In genomic region chr1:2496087-2496622, GRCh38 we compare ENCODE assay signal across 1 cellular context.
A peak's percentile ranks its signal among the peaks of the same experiment; 100 is the strongest.
TF ChIP-seq lines count a peak whose summit lies in the region.

No MANE protein-coding gene starts in this region.

TF ChIP-seq in HepG2, 621 proteins besides CTCF, POLR2A, EP300 and RAD21 (continued from another document and continues in another):
- TF ChIP-seq ZBTB49 (CRISPR knock-in tag; IDR thresholded peaks at IDR 0.05; ENCODE audit: borderline replicate concordance) (no peak), ZNF652 (CRISPR knock-in tag; IDR thresholded peaks at IDR 0.05; ENCODE audit: borderline replicate concordance, low read depth) (no peak), U2AF1 (optimal IDR thresholded peaks at IDR 0.05; ENCODE audit: low read depth, low read length) (no peak), ZNF670 (CRISPR knock-in tag; IDR thresholded peaks at IDR 0.05; ENCODE audit: borderline replicate concordance) (no peak), FOXK2 (IDR thresholded peaks at IDR 0.05) (no peak), ZSCAN25 (CRISPR knock-in tag; IDR thresholded peaks at IDR 0.05) (no peak), LRRFIP1 (CRISPR knock-in tag; conservative IDR thresholded peaks at IDR 0.05) (no peak), MEIS2 (CRISPR knock-in tag; IDR thresholded peaks at IDR 0.05) (0 out of 2 replicates have a peak, but pooled peaks have one; percentile 55), YY1 (IDR thresholded peaks at IDR 0.05; ENCODE audit: insufficient read depth, insufficient replicate concordance, low read depth, low read length) (no peak), SRSF9 (IDR thresholded peaks at IDR 0.05; ENCODE audit: borderline replicate concordance, insufficient read depth, low read depth, low read length, poor library complexity, severe bottlenecking) (no peak), ZNF10 (CRISPR knock-in tag; IDR thresholded peaks at IDR 0.05; ENCODE audit: borderline replicate concordance, low read depth) (no peak), GPBP1L1 (CRISPR knock-in tag; IDR thresholded peaks at IDR 0.05) (no peak), ZNF446 (CRISPR knock-in tag; IDR thresholded peaks at IDR 0.05) (no peak), ZNF772 (CRISPR knock-in tag; IDR thresholded peaks at IDR 0.05) (0 out of 2 replicates have a peak, but pooled peaks have one; percentile 25), BATF2 (CRISPR knock-in tag; IDR thresholded peaks at IDR 0.05) (no peak), NKX3-1 (CRISPR knock-in tag; IDR thresholded peaks at IDR 0.05) (no peak), ZBTB38 (CRISPR knock-in tag; IDR thresholded peaks at IDR 0.05) (peak; percentile 55; the same call in 1 of the 2 replicates), GMEB2 (CRISPR knock-in tag; IDR thresholded peaks at IDR 0.05; ENCODE audit: low read depth) (no peak), ZNF296 (CRISPR knock-in tag; conservative IDR thresholded peaks at IDR 0.05) (no peak), ZNF512 (CRISPR knock-in tag; IDR thresholded peaks at IDR 0.05) (no peak), ZFP36 (IDR thresholded peaks at IDR 0.05; ENCODE audit: borderline replicate concordance, low read depth, low read length, partially characterized antibody) (no peak), HNRNPL (IDR thresholded peaks at IDR 0.05; ENCODE audit: low read depth, low read length) (peak; percentile 82; the same call in 1 of the 2 replicates), ZMYM4 (CRISPR knock-in tag; IDR thresholded peaks at IDR 0.05) (no peak), ZBTB3 (CRISPR knock-in tag; IDR thresholded peaks at IDR 0.05; ENCODE audit: borderline replicate concordance, low read depth) (no peak), ZNF121 (CRISPR knock-in tag; IDR thresholded peaks at IDR 0.05) (no peak), PITX1 (CRISPR knock-in tag; IDR thresholded peaks at IDR 0.05) (no peak), GABPB1 (CRISPR knock-in tag; IDR thresholded peaks at IDR 0.05) (peak; percentile 54), FIP1L1 (IDR thresholded peaks at IDR 0.05; ENCODE audit: borderline replicate concordance, insufficient read depth, low read depth, low read length) (no peak), SALL2 (CRISPR knock-in tag; IDR thresholded peaks at IDR 0.05) (peak; percentile 49), MAF1 (CRISPR knock-in tag; IDR thresholded peaks at IDR 0.05; ENCODE audit: borderline replicate concordance) (no peak), ZKSCAN5 (CRISPR knock-in tag; IDR thresholded peaks at IDR 0.05) (no peak), ZNF614 (CRISPR knock-in tag; IDR thresholded peaks at IDR 0.05; ENCODE audit: borderline replicate concordance) (no peak), TRIM22 (IDR thresholded peaks at IDR 0.05) (no peak), MAFF (IDR thresholded peaks at IDR 0.05; ENCODE audit: low read depth, low read length) (no peak), PRDM15 (CRISPR knock-in tag; IDR thresholded peaks at IDR 0.05) (no peak), ZC3H4 (CRISPR knock-in tag; IDR thresholded peaks at IDR 0.05; ENCODE audit: borderline replicate concordance) (no peak), HNF4G (IDR thresholded peaks at IDR 0.05; ENCODE audit: borderline replicate concordance, low read depth, low read length) (peak; percentile 41), HNF4G (CRISPR knock-in tag; IDR thresholded peaks at IDR 0.05; ENCODE audit: borderline replicate concordance, low read depth) (peak; percentile 27; the same call in 1 of the 2 replicates), MED8 (CRISPR knock-in tag; IDR thresholded peaks at IDR 0.05; ENCODE audit: insufficient replicate concordance) (no peak), CHD4 (IDR thresholded peaks at IDR 0.05; ENCODE audit: borderline replicate concordance, low read length) (no peak)
- TF ChIP-seq, protein P1, sequence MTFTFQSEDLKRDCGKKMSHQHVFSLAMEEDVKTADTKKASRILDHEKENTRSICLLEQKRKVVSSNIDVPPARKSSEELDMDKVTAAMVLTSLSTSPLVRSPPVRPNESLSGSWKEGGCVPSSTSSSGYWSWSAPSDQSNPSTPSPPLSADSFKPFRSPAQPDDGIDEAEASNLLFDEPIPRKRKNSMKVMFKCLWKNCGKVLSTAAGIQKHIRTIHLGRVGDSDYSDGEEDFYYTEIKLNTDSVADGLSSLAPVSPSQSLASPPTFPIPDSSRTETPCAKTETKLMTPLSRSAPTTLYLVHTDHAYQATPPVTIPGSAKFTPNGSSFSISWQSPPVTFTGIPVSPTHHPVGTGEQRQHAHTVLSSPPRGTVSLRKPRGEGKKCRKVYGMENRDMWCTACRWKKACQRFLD (CRISPR knock-in tag; IDR thresholded peaks at IDR 0.05; ENCODE audit: borderline replicate concordance): no peak
- TF ChIP-seq, protein P2, sequence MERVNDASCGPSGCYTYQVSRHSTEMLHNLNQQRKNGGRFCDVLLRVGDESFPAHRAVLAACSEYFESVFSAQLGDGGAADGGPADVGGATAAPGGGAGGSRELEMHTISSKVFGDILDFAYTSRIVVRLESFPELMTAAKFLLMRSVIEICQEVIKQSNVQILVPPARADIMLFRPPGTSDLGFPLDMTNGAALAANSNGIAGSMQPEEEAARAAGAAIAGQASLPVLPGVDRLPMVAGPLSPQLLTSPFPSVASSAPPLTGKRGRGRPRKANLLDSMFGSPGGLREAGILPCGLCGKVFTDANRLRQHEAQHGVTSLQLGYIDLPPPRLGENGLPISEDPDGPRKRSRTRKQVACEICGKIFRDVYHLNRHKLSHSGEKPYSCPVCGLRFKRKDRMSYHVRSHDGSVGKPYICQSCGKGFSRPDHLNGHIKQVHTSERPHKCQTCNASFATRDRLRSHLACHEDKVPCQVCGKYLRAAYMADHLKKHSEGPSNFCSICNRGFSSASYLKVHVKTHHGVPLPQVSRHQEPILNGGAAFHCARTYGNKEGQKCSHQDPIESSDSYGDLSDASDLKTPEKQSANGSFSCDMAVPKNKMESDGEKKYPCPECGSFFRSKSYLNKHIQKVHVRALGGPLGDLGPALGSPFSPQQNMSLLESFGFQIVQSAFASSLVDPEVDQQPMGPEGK (CRISPR knock-in tag; IDR thresholded peaks at IDR 0.05): 0 out of 2 replicates have a peak, but pooled peaks have one; percentile 15
- TF ChIP-seq, protein P3, sequence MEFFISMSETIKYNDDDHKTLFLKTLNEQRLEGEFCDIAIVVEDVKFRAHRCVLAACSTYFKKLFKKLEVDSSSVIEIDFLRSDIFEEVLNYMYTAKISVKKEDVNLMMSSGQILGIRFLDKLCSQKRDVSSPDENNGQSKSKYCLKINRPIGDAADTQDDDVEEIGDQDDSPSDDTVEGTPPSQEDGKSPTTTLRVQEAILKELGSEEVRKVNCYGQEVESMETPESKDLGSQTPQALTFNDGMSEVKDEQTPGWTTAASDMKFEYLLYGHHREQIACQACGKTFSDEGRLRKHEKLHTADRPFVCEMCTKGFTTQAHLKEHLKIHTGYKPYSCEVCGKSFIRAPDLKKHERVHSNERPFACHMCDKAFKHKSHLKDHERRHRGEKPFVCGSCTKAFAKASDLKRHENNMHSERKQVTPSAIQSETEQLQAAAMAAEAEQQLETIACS (CRISPR knock-in tag; IDR thresholded peaks at IDR 0.05): no peak
